In the genomic region with DNA sequence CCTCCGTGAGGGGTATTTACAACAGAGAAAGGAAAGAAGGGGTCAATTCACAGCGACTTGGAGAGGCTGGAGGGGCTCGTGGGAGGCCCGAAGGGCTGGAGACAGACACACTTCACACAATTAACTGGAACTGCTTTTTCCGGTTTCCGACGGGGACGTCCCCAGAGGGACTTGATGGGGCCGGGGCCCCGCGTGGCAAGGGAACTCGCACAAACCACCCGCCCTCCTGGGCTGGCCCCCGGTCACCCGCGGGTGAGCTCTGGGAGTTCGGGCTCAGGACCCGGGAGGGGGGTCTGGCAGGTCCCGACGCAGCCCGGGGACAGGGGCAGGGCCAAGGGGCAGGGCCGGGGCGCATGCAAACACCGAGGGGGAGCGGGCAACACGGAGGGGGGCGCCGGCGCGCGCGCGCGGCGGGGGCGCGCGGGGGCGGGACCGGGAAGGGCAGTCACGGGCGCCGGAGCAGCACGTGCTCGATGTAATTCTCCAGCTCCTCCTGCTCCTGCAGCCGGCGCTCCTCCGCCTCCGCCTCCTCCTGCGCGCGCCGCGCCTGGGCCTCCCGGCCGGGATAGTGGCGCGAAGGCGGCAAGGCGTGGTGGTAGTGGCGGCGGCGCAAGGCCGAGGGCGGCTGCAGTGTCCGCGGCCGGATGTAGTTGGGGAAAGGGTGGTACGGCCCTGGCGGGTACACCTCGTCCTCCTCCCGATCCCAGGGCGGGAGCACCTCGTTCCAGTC, we compare ENCODE assay signal across 8 cellular contexts. TPM values are rescaled to one million over a fixed set of nuclear protein-coding genes. Genes with fewer than 3 reads are reported as not detected.
DNase-seq lines count a peak whose midpoint lies in the region; ATAC-seq and TF ChIP-seq lines count a peak whose summit lies in the region.

No MANE protein-coding gene starts in this region.

- no peaks in the 10 kb centered on the region for H3K36me3 ChIP-seq in mesendoderm (ENCODE audit: control insufficient read depth, insufficient read depth, low read length)

- peaks cover 13% of the 10 kb centered on the region; the same call in 1 of the 2 replicates for H3K36me3 Mint-ChIP-seq in HFFc6 (ENCODE audit: low read depth)

- no peaks in the 10 kb centered on the region for H3K9me3 Mint-ChIP-seq in HFFc6

- no peak overlapping the region for H4K8ac ChIP-seq in mesendoderm (ENCODE audit: low read depth, low read length)

- no peak overlapping the region for H2BK15ac ChIP-seq in mesendoderm (replicated peaks; ENCODE audit: low read depth)

- peak overlapping the region; percentile 4 for H3K4me3 ChIP-seq in mesendoderm (ENCODE audit: low read length)

- peak overlapping the region; percentile 45 for H3K27ac ChIP-seq in mesendoderm (ENCODE audit: low read depth, low read length)

- peaks cover 28% of the 10 kb centered on the region for H3K27me3 Mint-ChIP-seq in HFFc6 (ENCODE audit: insufficient read depth)

- TF ChIP-seq CTCF in HFFc6 (IDR thresholded peaks at IDR 0.05) = no peak

- peaks cover 5% of the 10 kb centered on the region for H3K4me1 ChIP-seq in mesendoderm (ENCODE audit: control insufficient read depth, low read depth, low read length)

- H3K4me2 ChIP-seq in mesendoderm (ENCODE audit: low read length) = peak overlapping the region; percentile 67

- no peak overlapping the region for H3K23ac ChIP-seq in mesendoderm (ENCODE audit: low read length)

- no peak overlapping the region for H4K5ac ChIP-seq in mesendoderm (ENCODE audit: low read length)

- peaks cover 40% of the 10 kb centered on the region for H3K4me1 Mint-ChIP-seq in HFFc6 (ENCODE audit: low read depth)

- H3K27me3 ChIP-seq in mesendoderm (ENCODE audit: insufficient read depth, low read length, poor library complexity) = peaks cover 7% of the 10 kb centered on the region

- no peak overlapping the region for H3K27ac Mint-ChIP-seq in HFFc6

- H2AK5ac ChIP-seq in mesendoderm (ENCODE audit: low read length) = no peak overlapping the region

- H3K4me3 Mint-ChIP-seq in HFFc6 = peak overlapping the region; percentile 63; the same call in 1 of the 2 replicates

- ATAC-seq in HG02610 (IDR thresholded peaks at IDR 0.05; ENCODE audit: unreplicated experiment) (no peak), HG03045 (IDR thresholded peaks at IDR 0.05; ENCODE audit: unreplicated experiment) (no peak)

- peak overlapping the region; percentile 44 for H3K18ac ChIP-seq in mesendoderm (ENCODE audit: low read length)

- no peaks in the 10 kb centered on the region for H3K79me2 ChIP-seq in mesendoderm (ENCODE audit: control insufficient read depth, insufficient read depth, low read length)

- H3K4ac ChIP-seq in mesendoderm (ENCODE audit: low read depth, low read length) = no peak overlapping the region

- DNase-seq in COLO668 (lab: John Stamatoyannopoulos, UW; ENCODE audit: unreplicated experiment) = peak; percentile 86
- DNase-seq in HFFc6 = peak; percentile 36
- DNase-seq in OCI-M1 (lab: John Stamatoyannopoulos, UW) = peak; percentile 82
- DNase-seq in cerebellum (ENCODE audit: low spot score) = peak; percentile 58
- peak; percentile 82 for DNase-seq in mesendoderm
- DNase-seq in KG1 (lab: John Stamatoyannopoulos, UW) = no peak

- peak overlapping the region; percentile 86 for H3K56ac ChIP-seq in mesendoderm (ENCODE audit: low read length)

- no peaks in the 10 kb centered on the region for H3K79me1 ChIP-seq in mesendoderm (ENCODE audit: low read length)

- H3K9ac ChIP-seq in mesendoderm (ENCODE audit: low read length) = peak overlapping the region; percentile 66

- no CpG with 5 or more reads among the region's 74 CpGs for WGBS in mesendoderm (ENCODE audit: extremely low coverage, insufficient coverage, low lambda C conversion rate)

- H2BK5ac ChIP-seq in mesendoderm (ENCODE audit: low read length) = no peak overlapping the region

- H2BK120ac ChIP-seq in mesendoderm (ENCODE audit: low read depth, low read length) = no peak overlapping the region

RNA-seq across cellular contexts. Expression of a gene that starts 2.7 kb away (rescaled TPM):
- total RNA-seq in HFFc6 (2021; fragmentation: NEBNext Ultra II Directional; extraction: Animal tissue kit (Norgen Biotek cat#: 25700)) = under 1 TPM; 0.19 to 0.78 (median 0.35) TPM
- total RNA-seq in cerebellum = 21.2 TPM
- 1.6 TPM for polyA plus RNA-seq in mesendoderm (2013, experiment 1 of 2)
- 1.9 TPM for polyA plus RNA-seq in mesendoderm (2013, experiment 2 of 2)

RNA-seq across cellular contexts. Expression of a gene that starts 8.4 kb away (rescaled TPM):
- total RNA-seq in HFFc6 (2021; fragmentation: NEBNext Ultra II Directional; extraction: Animal tissue kit (Norgen Biotek cat#: 25700)) = 100 to 1,000 TPM; 154 to 176 (median 166) TPM
- total RNA-seq in cerebellum = 61.0 TPM
- polyA plus RNA-seq in mesendoderm (2013, experiment 1 of 2) = 14.7 TPM
- polyA plus RNA-seq in mesendoderm (2013, experiment 2 of 2) = 15.1 TPM

RNA-seq across cellular contexts. Expression of a gene that starts 17.4 kb away (rescaled TPM):
- total RNA-seq in HFFc6 (2021; fragmentation: NEBNext Ultra II Directional; extraction: Animal tissue kit (Norgen Biotek cat#: 25700)) = not detected
- total RNA-seq in cerebellum = 2.1 TPM
- not detected for polyA plus RNA-seq in mesendoderm (2013, experiment 1 of 2)
- not detected for polyA plus RNA-seq in mesendoderm (2013, experiment 2 of 2)

RNA-seq across cellular contexts. Expression of a gene that starts 35.8 kb away (rescaled TPM):
- 1,000 to 10,000 TPM in 4 of 6 experiments, 100 to 1,000 TPM in 2; 906 to 2,092 (median 1,052) TPM for total RNA-seq in HFFc6 (2021; fragmentation: NEBNext Ultra II Directional; extraction: Animal tissue kit (Norgen Biotek cat#: 25700))
- 0.27 TPM for total RNA-seq in cerebellum
- 55.1 TPM for polyA plus RNA-seq in mesendoderm (2013, experiment 1 of 2)
- 62.9 TPM for polyA plus RNA-seq in mesendoderm (2013, experiment 2 of 2)

RNA-seq across cellular contexts. Expression of a gene that starts 38.1 kb away (rescaled TPM):
- total RNA-seq in HFFc6 (2021; fragmentation: NEBNext Ultra II Directional; extraction: Animal tissue kit (Norgen Biotek cat#: 25700)) = not detected
- total RNA-seq in cerebellum = not detected
- polyA plus RNA-seq in mesendoderm (2013, experiment 1 of 2) = 0.07 TPM
- 0.06 TPM for polyA plus RNA-seq in mesendoderm (2013, experiment 2 of 2)

Comparison
In these comparisons a context has a peak if more than half of its experiments do, and no peak if none do; other contexts are left out.
1. RNA of a gene that starts 2.7 kb away (total RNA-seq): 21.2 TPM in cerebellum (single experiment); 0.19 to 0.78 TPM in HFFc6; every median in the first group is over 10 times any median in the second.